ENCODE assay signal across 9 cellular contexts in the genomic region with DNA sequence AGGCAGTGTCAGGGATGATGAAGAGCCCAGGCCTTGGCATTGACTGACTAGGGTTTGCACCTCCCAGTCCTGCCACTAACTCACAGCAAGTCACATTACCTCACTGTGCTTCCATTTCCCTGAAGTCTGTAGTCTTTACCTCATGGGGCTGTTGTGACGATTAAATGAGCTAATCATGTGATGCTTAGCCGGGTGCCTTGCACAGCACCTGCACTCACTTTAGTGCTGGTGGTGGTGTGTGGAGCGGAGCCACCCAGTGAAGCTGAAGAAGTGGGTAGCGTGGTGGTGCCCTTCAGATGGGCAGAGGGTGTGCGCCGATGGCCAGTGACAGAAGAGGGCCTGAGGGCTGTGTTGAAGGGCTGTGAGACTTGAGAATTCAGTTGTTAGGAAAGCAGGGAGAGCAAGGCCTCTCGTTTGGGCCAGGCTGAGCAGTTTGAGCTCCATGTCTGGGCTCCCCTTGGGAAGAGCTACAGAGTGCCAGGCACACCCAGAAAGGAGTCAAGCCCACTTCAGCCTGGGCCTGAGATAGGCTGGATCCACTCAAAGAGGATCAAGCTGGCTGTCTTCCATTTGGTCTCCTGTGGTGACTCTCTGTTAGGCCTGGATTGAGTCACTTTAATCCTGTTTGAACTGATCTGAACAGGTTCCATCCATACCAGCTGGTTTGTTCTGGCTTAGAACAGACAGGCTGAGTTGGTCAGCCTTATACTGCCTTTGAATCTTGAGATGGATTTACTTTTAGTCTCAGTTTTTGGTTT. TPM values are rescaled to one million over a fixed set of nuclear protein-coding genes. Genes with fewer than 3 reads are reported as not detected.
DNase-seq lines count a peak whose midpoint lies in the region; ATAC-seq, FAIRE-seq and TF ChIP-seq lines count a peak whose summit lies in the region.
"Had no signal": no experiment of that assay in that cellular context is flagged by ENCODE, and none has a peak within 500 bp of the region (broad histone marks: within the 10 kb centered on the region; RNA-seq: fewer than 3 reads in every experiment).

No MANE protein-coding gene starts in this region.

- H3K36me3 ChIP-seq in bronchial epithelial cell (ENCODE audit: control insufficient read depth, insufficient read depth, low read length) (no peaks in the 10 kb centered on the region), lung (ENCODE audit: control insufficient read depth in 2 of 2, insufficient read depth in 2 of 2, low read length in 2 of 2) (no peaks in the 10 kb centered on the region)

- CTCF ChIA-PET in A549 (lab: Yijun Ruan, JAX), result interaction anchor here (1.3 to 20.2 kb wide), 6 partner anchors 9 to 237 kb away, joined by 3 to 373 read pairs (median 16); no protein-coding TSS in a partner anchor

- H3K9me3 Mint-ChIP-seq in activated T-helper 17 cell treated with anti-CD3 and anti-CD28 coated beads, Interleukin-2, amount 50 U/mL, for 72 hours, result no peaks in the 10 kb centered on the region

- no peak for TF ChIP-seq EP300 in A549 (IDR thresholded peaks at IDR 0.05)

- no peaks in the 10 kb centered on the region for H3K4me1 Mint-ChIP-seq in activated T-helper 17 cell treated with anti-CD3 and anti-CD28 coated beads, Interleukin-2, amount 50 U/mL, for 72 hours

- TF ChIP-seq POLR2A in A549 (IDR thresholded peaks at IDR 0.05; ENCODE audit: low read length), result no peak

- ATAC-seq in A549 (peak; percentile 65 to 68), lung (ENCODE audit: insufficient read depth, low FRiP score) (peak; percentile 38)
- no peak for ATAC-seq in activated T-helper 17 cell treated with anti-CD3 and anti-CD28 coated beads, Interleukin-2, amount 50 U/mL, for 72 hours (replicated peaks)

- no peaks in the 10 kb centered on the region for H3K36me3 Mint-ChIP-seq in activated T-helper 17 cell treated with anti-CD3 and anti-CD28 coated beads, Interleukin-2, amount 50 U/mL, for 72 hours (ENCODE audit: low read depth)

- H3K27me3 ChIP-seq in bronchial epithelial cell (ENCODE audit: control insufficient read depth, insufficient read depth, low read length), result no peaks in the 10 kb centered on the region
- H3K27me3 ChIP-seq in lung (ENCODE audit: control insufficient read depth, insufficient read depth), result no peaks in the 10 kb centered on the region

- H3K4me3 ChIP-seq in A549 (no peak overlapping the region), bronchial epithelial cell (ENCODE audit: low read depth, low read length) (no peak overlapping the region), lung (no peak overlapping the region)

- H3K4me3 Mint-ChIP-seq in activated T-helper 17 cell treated with anti-CD3 and anti-CD28 coated beads, Interleukin-2, amount 50 U/mL, for 72 hours, result no peak overlapping the region

- no peak for FAIRE-seq in A549 (lab: Jason Lieb, UNC)
- peak; percentile 58 for FAIRE-seq in bronchial epithelial cell (lab: Jason Lieb, UNC)

- no peaks in the 10 kb centered on the region for H3K9me3 ChIP-seq in A549
- no peaks in the 10 kb centered on the region for H3K9me3 ChIP-seq in lung (ENCODE audit: control insufficient read depth in 2 of 2, insufficient read depth in 1 of 2, low read length in 1 of 2)

- H3K27ac Mint-ChIP-seq in activated T-helper 17 cell treated with anti-CD3 and anti-CD28 coated beads, Interleukin-2, amount 50 U/mL, for 72 hours, result no peak overlapping the region

- H3K4me1 ChIP-seq in A549, result peaks cover 14% of the 10 kb centered on the region
- H3K4me1 ChIP-seq in lung (ENCODE audit: control insufficient read depth in 2 of 2, insufficient read depth in 2 of 2, low read length in 2 of 2), result peaks cover 5 to 14% of the 10 kb centered on the region in 2 donors

- TF ChIP-seq CTCF in A549 (IDR thresholded peaks at IDR 0.05) (no peak), bronchial epithelial cell (IDR thresholded peaks at IDR 0.05; ENCODE audit: insufficient read depth, low read length, severe bottlenecking) (no peak), lung (IDR thresholded peaks at IDR 0.05; ENCODE audit: control extremely low read depth, extremely low read depth) (no peak)

- in situ Hi-C loops in KBM-7 (cut with MboI; ENCODE audit: low pct_unique_long_range_greater_than_20kb, low sequenced_read_pairs), result no loop called here

- POLR2A ChIA-PET in A549 (lab: Yijun Ruan, JAX), result no interaction called here

- WGBS in A549 (ENCODE audit: missing lambda C conversion rate), result 86% methylated on average over 7 of the region's 7 CpGs
- WGBS in lung, 2 donors, result 85 to 96% methylated on average over 7 of the region's 7 CpGs

- TF ChIP-seq RAD21 in A549 (conservative IDR thresholded peaks at IDR 0.05 in 1 of 2, IDR thresholded peaks at IDR 0.05 in 1 of 2), result no peak

- H3K27ac ChIP-seq in A549 (peak overlapping the region in 1 of 2 experiments; percentile 7; a peak in 1 of 6 replicates), lung (ENCODE audit: low read depth in 1 of 2, low read length in 1 of 2) (peak overlapping the region; percentile 61 to 74)

- no peaks in the 10 kb centered on the region for H3K27me3 Mint-ChIP-seq in activated T-helper 17 cell treated with anti-CD3 and anti-CD28 coated beads, Interleukin-2, amount 50 U/mL, for 72 hours

- peak overlapping the region; percentile 41 for H3K4me2 ChIP-seq in A549

- DNase-seq in A549 (ENCODE audit: low read depth in 1 of 2, low spot score in 1 of 2) (peak; percentile 17 to 26), NCI-H2029 (lab: John Stamatoyannopoulos, UW) (peak; percentile 77), bronchial epithelial cell (ENCODE audit: low read depth) (peak; percentile 95), lung (ENCODE audit: low spot score) (no peak), amygdala (lab: John Stamatoyannopoulos, UW) (no peak), KBM-7 (no peak), GM19240 (ENCODE audit: insufficient read length, low spot score) (no peak)
- DNase-seq: NCI-H1694 had no signal

TF ChIP-seq in A549, 52 proteins besides CTCF, POLR2A, EP300 and RAD21:
- TF ChIP-seq KDM5A (IDR thresholded peaks at IDR 0.05) (no peak), NPAS2 (CRISPR knock-in tag; IDR thresholded peaks at IDR 0.05; ENCODE audit: borderline replicate concordance) (no peak), HOXB13 (CRISPR knock-in tag; IDR thresholded peaks at IDR 0.05; ENCODE audit: low read depth) (no peak), JUN (IDR thresholded peaks at IDR 0.05) (no peak), CHD4 (IDR thresholded peaks at IDR 0.05; ENCODE audit: borderline replicate concordance) (no peak), RFX5 (IDR thresholded peaks at IDR 0.05) (no peak), RNF2 (IDR thresholded peaks at IDR 0.05; ENCODE audit: borderline replicate concordance, low read depth) (no peak), ZC3H11A (IDR thresholded peaks at IDR 0.05) (no peak), TFCP2L1 (CRISPR knock-in tag; IDR thresholded peaks at IDR 0.05) (no peak), TP53 (CRISPR knock-in tag; IDR thresholded peaks at IDR 0.05) (no peak)

RNA-seq across cellular contexts. Expression of a gene that starts 42.5 kb away (rescaled TPM):
- polyA plus RNA-seq in A549 (2011; rRNA removed), result 7.9 and 8.1 TPM in 2 replicates
- 2.9 and 4.2 TPM in 2 replicates for polyA plus RNA-seq in A549 (2012; cell fraction: cytosol; rRNA removed)
- polyA plus RNA-seq in A549 (2012; cell fraction: nucleus; rRNA removed), result 7.9 and 11.2 TPM in 2 replicates
- polyA plus RNA-seq in A549 (2017; fragmentation: RNase III; extraction: RNeasy Plus Mini Kit Qiagen cat#74134 plus additional on column Dnase treatment), result 3.0 to 5.0 TPM (median 3.9 TPM) in 3 replicates
- polyA minus RNA-seq in A549 (2011; rRNA and poly(A)+ RNA removed), result 8.8 and 11.4 TPM in 2 replicates
- 3.2 and 8.4 TPM in 2 replicates for total RNA-seq in bronchial epithelial cell
- total RNA-seq in lung, result 10 to 100 TPM; 17.8 to 30.3 TPM
- polyA plus RNA-seq in lung, result 1 to 10 TPM; 3.5 to 5.9 TPM
- 1 to 10 TPM; 2.3 to 3.4 TPM for total RNA-seq in activated T-helper 17 cell treated with anti-CD3 and anti-CD28 coated beads, Interleukin-2, amount 50 U/mL, for 72 hours

Comparison
In these comparisons a context has a peak if more than half of its experiments do, and no peak if none do; other contexts are left out.
1. DNase-seq: peak in A549 (2 of 2), NCI-H2029 (single experiment) and bronchial epithelial cell (single experiment); none in lung (single experiment), amygdala (0 of 56), KBM-7 (single experiment) and GM19240 (single experiment).